ENCODE assay signal across 2 cellular contexts in genomic region chr6:134193536-134194521, GRCh38.
TF ChIP-seq lines count a peak whose summit lies in the region.

No MANE protein-coding gene starts in this region.

TF ChIP-seq in IMR-90, 13 proteins besides CTCF, POLR2A, EP300 and RAD21:
- TF ChIP-seq MAFK (IDR thresholded peaks at IDR 0.05; ENCODE audit: low read depth, low read length) (no peak), RFX5 (IDR thresholded peaks at IDR 0.05; ENCODE audit: low read depth, low read length) (no peak), SMC3 (IDR thresholded peaks at IDR 0.05; ENCODE audit: low read depth, low read length) (no peak), CEBPB (IDR thresholded peaks at IDR 0.05; ENCODE audit: low read depth, low read length) (no peak), RCOR1 (IDR thresholded peaks at IDR 0.05; ENCODE audit: insufficient replicate concordance, low read length) (no peak), MAZ (IDR thresholded peaks at IDR 0.05; ENCODE audit: borderline replicate concordance, low read depth, low read length) (no peak), NFE2L2 (IDR thresholded peaks at IDR 0.05; ENCODE audit: low read depth, low read length) (no peak), USF2 (IDR thresholded peaks at IDR 0.05; ENCODE audit: low read depth, low read length) (no peak), ELK1 (IDR thresholded peaks at IDR 0.05; ENCODE audit: borderline replicate concordance, low read depth, low read length) (no peak), FOS (IDR thresholded peaks at IDR 0.05; ENCODE audit: low read depth, low read length) (no peak), BHLHE40 (IDR thresholded peaks at IDR 0.05; ENCODE audit: low read depth, low read length) (no peak), MXI1 (IDR thresholded peaks at IDR 0.05; ENCODE audit: borderline replicate concordance, low read depth, low read length) (no peak), CHD1 (IDR thresholded peaks at IDR 0.05; ENCODE audit: low read depth, low read length) (no peak)

TF ChIP-seq in H1, 55 proteins besides CTCF, POLR2A, EP300 and RAD21:
- no peak for TF ChIP-seq JUND (IDR thresholded peaks at IDR 0.05; ENCODE audit: low read length)
- peak; percentile 94 for TF ChIP-seq SRF (IDR thresholded peaks at IDR 0.05; ENCODE audit: low read depth, low read length)
- no peak for TF ChIP-seq E2F6 (IDR thresholded peaks at IDR 0.05)
